30 cellular contexts compared by ENCODE assay signal in genomic region chr17:58193641-58194259, GRCh38. TPM values are rescaled to one million over a fixed set of nuclear protein-coding genes. Genes with fewer than 3 reads are reported as not detected.
DNase-seq lines count a peak whose midpoint lies in the region; TF ChIP-seq lines count a peak whose summit lies in the region.
"Had no signal": no experiment of that assay in that cellular context is flagged by ENCODE, and none has a peak within 500 bp of the region (broad histone marks: within the 10 kb centered on the region; RNA-seq: fewer than 3 reads in every experiment).

No MANE protein-coding gene starts in this region.

- H3K27ac ChIP-seq in A673 (ENCODE audit: low read depth, low read length, poor library complexity, severe bottlenecking) (no peak overlapping the region), HEK293 (ENCODE audit: extremely low read depth, low read depth, low read length) (no peak overlapping the region)
- H3K27ac ChIP-seq: adrenal gland, epithelial cell of prostate, lower lobe of right lung, stomach, thyroid gland had no signal

- H3K27me3 Mint-ChIP-seq in activated CD4-positive, alpha-beta memory T cell treated with anti-CD3 and anti-CD28 coated beads, Interleukin-2, amount 10 ng/mL, durations not matched to agents 7 days and 5 days, result peaks cover 11% of the 10 kb centered on the region

- H3K36me3 Mint-ChIP-seq in activated CD4-positive, alpha-beta memory T cell treated with anti-CD3 and anti-CD28 coated beads, Interleukin-2, amount 10 ng/mL, durations not matched to agents 7 days and 5 days (ENCODE audit: low read depth), result no peaks in the 10 kb centered on the region
- H3K36me3 Mint-ChIP-seq: natural killer cell treated with Interleukin-12 subunit alpha and Interleukin-12 subunit beta and Interleukin-15 and Interleukin-18, amount 100 ng/mL, for 72 hours had no signal

- H3K27ac Mint-ChIP-seq in activated CD4-positive, alpha-beta memory T cell treated with anti-CD3 and anti-CD28 coated beads, Interleukin-2, amount 10 ng/mL, durations not matched to agents 7 days and 5 days, result no peak overlapping the region
- H3K27ac Mint-ChIP-seq: activated naive CD4-positive, alpha-beta T cell treated with anti-CD3 and anti-CD28 coated beads for 36 hours; natural killer cell treated with Interleukin-12 subunit alpha and Interleukin-12 subunit beta and Interleukin-15 and Interleukin-18, amount 100 ng/mL, for 72 hours had no signal

- TF ChIP-seq CTCF in A673 (conservative IDR thresholded peaks at IDR 0.05; ENCODE audit: low read depth, low read length) (0 out of 2 replicates have a peak, but pooled peaks have one; percentile 21), HEK293 (tag by site-specific recombination; IDR thresholded peaks at IDR 0.05) (no peak)

- no peak overlapping the region for H3K4me3 ChIP-seq in A673 (ENCODE audit: low read depth, low read length, poor library complexity, severe bottlenecking)
- H3K4me3 ChIP-seq in HEK293 (ENCODE audit: low read depth, low read length), result no peak overlapping the region
- H3K4me3 ChIP-seq: adrenal gland, lower lobe of right lung, stomach, thyroid gland had no signal

- BruUV-seq in A673 (replicated peaks; lab: Mats Ljungman, UMichigan), result no TSS peak

- no peaks in the 10 kb centered on the region for H3K4me1 Mint-ChIP-seq in activated CD4-positive, alpha-beta memory T cell treated with anti-CD3 and anti-CD28 coated beads, Interleukin-2, amount 10 ng/mL, durations not matched to agents 7 days and 5 days

- H3K27me3 ChIP-seq in A673 (replicated peaks; ENCODE audit: insufficient read depth, low read depth, low read length, poor library complexity), result peaks cover 6% of the 10 kb centered on the region

- in situ Hi-C loops in SK-MEL-5 (cut with HindIII; ENCODE audit: low pct_unique_long_range_greater_than_20kb, low sequenced_read_pairs), result no loop called here

- DNase-seq in A673 (ENCODE audit: low spot score), result no peak
- peak; percentile 25 for DNase-seq in SK-MEL-5 (ENCODE audit: low read depth, low spot score)
- DNase-seq in iPS-NIHi11 (ENCODE audit: low spot score), result peak; percentile 76
- no peak for DNase-seq in amygdala (lab: John Stamatoyannopoulos, UW)
- DNase-seq in DMS114 treated with DMSO at 0.1 percent for 48 hours (lab: John Stamatoyannopoulos, UW; ENCODE audit: unreplicated experiment), result no peak
- DNase-seq in activated CD4-positive, alpha-beta memory T cell treated with anti-CD3 and anti-CD28 coated beads, Interleukin-2, amount 10 ng/mL, durations not matched to agents 7 days and 5 days, result no peak
- no peak for DNase-seq in NCI-H510A (lab: John Stamatoyannopoulos, UW)
- DNase-seq: ACHN; activated CD4-positive, alpha-beta T cell treated with anti-CD3 and anti-CD28 coated beads, Interleukin-2, amount 50 U/mL, for 4 hours; activated naive CD4-positive, alpha-beta T cell treated with anti-CD3 and anti-CD28 coated beads for 36 hours; adrenal gland; effector CD4-positive, alpha-beta T cell; head of caudate nucleus; lower lobe of right lung; NCI-H1105 treated with DMSO at 0.1 percent for 48 hours; NCI-H2029; NCI-H2227 treated with DMSO at 0.1 percent for 48 hours; Right ventricle myocardium superior; small intestine; stimulated activated CD4-positive, alpha-beta T cell treated with anti-CD3 and anti-CD28 coated beads, Interleukin-1b, Interleukin-23, amount 100 ng/mL, for 48 hours; stomach; thyroid gland had no signal

- POLR2A ChIA-PET in A673 (lab: Charles Lee; ENCODE audit: low non-redundant PET), result no interaction called here
- POLR2A ChIA-PET in HEK293 (lab: Yijun Ruan, JAX), result no interaction called here
- POLR2A ChIA-PET in activated CD4-positive, alpha-beta memory T cell treated with anti-CD3 and anti-CD28 coated beads, Interleukin-2, amount 10 ng/mL, durations not matched to agents 7 days and 5 days (lab: Charles Lee), result no interaction called here

- no peak overlapping the region for H3K4me3 Mint-ChIP-seq in activated CD4-positive, alpha-beta memory T cell treated with anti-CD3 and anti-CD28 coated beads, Interleukin-2, amount 10 ng/mL, durations not matched to agents 7 days and 5 days
- H3K4me3 Mint-ChIP-seq: activated naive CD4-positive, alpha-beta T cell treated with anti-CD3 and anti-CD28 coated beads for 36 hours; natural killer cell treated with Interleukin-12 subunit alpha and Interleukin-12 subunit beta and Interleukin-15 and Interleukin-18, amount 100 ng/mL, for 72 hours had no signal

- H3K9me3 ChIP-seq in A673 (ENCODE audit: low read depth, low read length, poor library complexity, severe bottlenecking) (no peaks in the 10 kb centered on the region), HEK293 (ENCODE audit: control insufficient read depth, insufficient read depth, low read depth, low read length) (no peaks in the 10 kb centered on the region)
- H3K9me3 ChIP-seq: adrenal gland, lower lobe of right lung, stomach, thyroid gland had no signal

- CTCF ChIA-PET in A673 (lab: Charles Lee) (no interaction called here), HEK293 (lab: Yijun Ruan, JAX) (interaction anchor here (0.7 to 1.2 kb wide), 2 partner anchors 79 to 111 kb away, joined by 3 read pairs; no protein-coding TSS in a partner anchor)
- CTCF ChIA-PET in activated CD4-positive, alpha-beta memory T cell treated with anti-CD3 and anti-CD28 coated beads, Interleukin-2, amount 10 ng/mL, durations not matched to agents 7 days and 5 days (lab: Charles Lee), result no interaction called here

- no peaks in the 10 kb centered on the region for H3K9me3 Mint-ChIP-seq in activated CD4-positive, alpha-beta memory T cell treated with anti-CD3 and anti-CD28 coated beads, Interleukin-2, amount 10 ng/mL, durations not matched to agents 7 days and 5 days
- H3K9me3 Mint-ChIP-seq: activated naive CD4-positive, alpha-beta T cell treated with anti-CD3 and anti-CD28 coated beads for 36 hours; natural killer cell treated with Interleukin-12 subunit alpha and Interleukin-12 subunit beta and Interleukin-15 and Interleukin-18, amount 100 ng/mL, for 72 hours had no signal

- no peaks in the 10 kb centered on the region for H3K36me3 ChIP-seq in A673 (ENCODE audit: insufficient read depth, low read length, poor library complexity, severe bottlenecking)
- no peaks in the 10 kb centered on the region for H3K36me3 ChIP-seq in HEK293 (ENCODE audit: control insufficient read depth in 2 of 2, insufficient read depth in 1 of 2, low read length in 2 of 2)
- H3K36me3 ChIP-seq: adrenal gland, lower lobe of right lung, stomach, thyroid gland had no signal

- H3K4me1 ChIP-seq in A673 (ENCODE audit: insufficient read depth, low read length, poor library complexity, severe bottlenecking) (peaks cover 12% of the 10 kb centered on the region), HEK293 (ENCODE audit: control insufficient read depth, insufficient read depth, low read length) (no peaks in the 10 kb centered on the region)
- H3K4me1 ChIP-seq: adrenal gland, lower lobe of right lung, stomach had no signal

- intact Hi-C loops in A673 (cut with micrococcal nuclease; ENCODE audit: unreplicated experiment), result no loop called here

TF ChIP-seq in HEK293, 187 proteins besides CTCF, POLR2A, EP300 and RAD21 (continues in another document):
- TF ChIP-seq ZNF341 (tag by site-specific recombination; IDR thresholded peaks at IDR 0.05; ENCODE audit: low read depth) (no peak), SCRT2 (tag by site-specific recombination; IDR thresholded peaks at IDR 0.05) (peak; percentile 49; the same call in 1 of the 2 replicates)

RNA-seq across cellular contexts. Expression of gene EPX, which starts 1.2 kb away (rescaled TPM):
- total RNA-seq in A673 (2021), result not detected in 2 replicates
- total RNA-seq in SK-MEL-5 (2014; rRNA removed; shearing (Covaris generic)), result 0.27 TPM in 1 of 2 replicates, not detected in the other
- 0.02 and 0.04 TPM in 2 replicates for polyA plus RNA-seq in SK-MEL-5 (2015; cell fraction: cytosol; rRNA removed)
- not detected in 2 replicates for polyA plus RNA-seq in SK-MEL-5 (2015; cell fraction: nucleus; rRNA removed)
- not detected for total RNA-seq in activated CD4-positive, alpha-beta memory T cell treated with anti-CD3 and anti-CD28 coated beads, Interleukin-2, amount 10 ng/mL, durations not matched to agents 7 days and 5 days
- total RNA-seq: activated naive CD4-positive, alpha-beta T cell treated with anti-CD3 and anti-CD28 coated beads for 36 hours; adrenal gland; chondrocyte; lower lobe of right lung; natural killer cell treated with Interleukin-12 subunit alpha and Interleukin-12 subunit beta and Interleukin-15 and Interleukin-18, amount 100 ng/mL, for 72 hours; osteocyte; renal cortical epithelial cell; Right ventricle myocardium superior; thyroid gland had no signal
- polyA plus RNA-seq: adrenal gland, BJ, small intestine, stomach had no signal

RNA-seq across cellular contexts. Expression of gene MKS1, which starts 25.3 kb away (rescaled TPM):
- total RNA-seq in A673 (2021), result 28.1 and 38.7 TPM in 2 replicates
- total RNA-seq in SK-MEL-5 (2014; rRNA removed; shearing (Covaris generic)), result 13.7 and 15.0 TPM in 2 replicates
- polyA plus RNA-seq in SK-MEL-5 (2015; cell fraction: cytosol; rRNA removed), result 15.8 and 20.5 TPM in 2 replicates
- polyA plus RNA-seq in SK-MEL-5 (2015; cell fraction: nucleus; rRNA removed), result 113 and 122 TPM in 2 replicates
- 10 to 100 TPM; 18.7 to 19.8 TPM for total RNA-seq in activated CD4-positive, alpha-beta memory T cell treated with anti-CD3 and anti-CD28 coated beads, Interleukin-2, amount 10 ng/mL, durations not matched to agents 7 days and 5 days

RNA-seq across cellular contexts. Expression of gene OR4D2, which starts 27.0 kb away (rescaled TPM):
- not detected in 2 replicates for total RNA-seq in A673 (2021)
- total RNA-seq in SK-MEL-5 (2014; rRNA removed; shearing (Covaris generic)), result not detected in 2 replicates
- polyA plus RNA-seq in SK-MEL-5 (2015; cell fraction: cytosol; rRNA removed), result not detected in 2 replicates
- polyA plus RNA-seq in SK-MEL-5 (2015; cell fraction: nucleus; rRNA removed), result not detected in 2 replicates
- not detected for total RNA-seq in activated CD4-positive, alpha-beta memory T cell treated with anti-CD3 and anti-CD28 coated beads, Interleukin-2, amount 10 ng/mL, durations not matched to agents 7 days and 5 days
- total RNA-seq: activated naive CD4-positive, alpha-beta T cell treated with anti-CD3 and anti-CD28 coated beads for 36 hours; adrenal gland; chondrocyte; lower lobe of right lung; mononuclear cell; natural killer cell treated with Interleukin-12 subunit alpha and Interleukin-12 subunit beta and Interleukin-15 and Interleukin-18, amount 100 ng/mL, for 72 hours; osteocyte; renal cortical epithelial cell; Right ventricle myocardium superior; stomach; thyroid gland had no signal
- polyA plus RNA-seq: adrenal gland, BJ, small intestine, stomach had no signal

RNA-seq across cellular contexts. Expression of gene LPO, which starts 44.6 kb away (rescaled TPM):
- total RNA-seq in A673 (2021), result 0.34 TPM in 1 of 2 replicates, not detected in the other
- total RNA-seq in SK-MEL-5 (2014; rRNA removed; shearing (Covaris generic)), result not detected in 2 replicates
- polyA plus RNA-seq in SK-MEL-5 (2015; cell fraction: cytosol; rRNA removed), result 0.12 and 0.58 TPM in 2 replicates
- 0.20 TPM in 1 of 2 replicates, not detected in the other for polyA plus RNA-seq in SK-MEL-5 (2015; cell fraction: nucleus; rRNA removed)
- not detected for total RNA-seq in activated CD4-positive, alpha-beta memory T cell treated with anti-CD3 and anti-CD28 coated beads, Interleukin-2, amount 10 ng/mL, durations not matched to agents 7 days and 5 days
- total RNA-seq: activated naive CD4-positive, alpha-beta T cell treated with anti-CD3 and anti-CD28 coated beads for 36 hours; adrenal gland; chondrocyte; lower lobe of right lung; mononuclear cell; natural killer cell treated with Interleukin-12 subunit alpha and Interleukin-12 subunit beta and Interleukin-15 and Interleukin-18, amount 100 ng/mL, for 72 hours; osteocyte; renal cortical epithelial cell; Right ventricle myocardium superior; stomach had no signal

RNA-seq across cellular contexts. Expression of gene OR4D1, which starts 45.6 kb away (rescaled TPM):
- not detected in 2 replicates for total RNA-seq in A673 (2021)
- not detected in 2 replicates for total RNA-seq in SK-MEL-5 (2014; rRNA removed; shearing (Covaris generic))
- polyA plus RNA-seq in SK-MEL-5 (2015; cell fraction: cytosol; rRNA removed), result 0.06 TPM in 1 of 2 replicates, not detected in the other
- not detected in 2 replicates for polyA plus RNA-seq in SK-MEL-5 (2015; cell fraction: nucleus; rRNA removed)
- under 1 TPM; 0.83 to 0.88 TPM for total RNA-seq in activated CD4-positive, alpha-beta memory T cell treated with anti-CD3 and anti-CD28 coated beads, Interleukin-2, amount 10 ng/mL, durations not matched to agents 7 days and 5 days
- total RNA-seq: adrenal gland, chondrocyte, lower lobe of right lung, renal cortical epithelial cell, Right ventricle myocardium superior, stomach, thyroid gland had no signal
- polyA plus RNA-seq: BJ had no signal

Comparison
In these comparisons a context has a peak if more than half of its experiments do, and no peak if none do; other contexts are left out.
1. DNase-seq: peak in SK-MEL-5 (single experiment) and iPS-NIHi11 (single experiment); none in A673 (single experiment), amygdala (0 of 56), DMS114 treated with DMSO at 0.1 percent for 48 hours (single experiment), activated CD4-positive, alpha-beta memory T cell treated with anti-CD3 and anti-CD28 coated beads, Interleukin-2, amount 10 ng/mL, durations not matched to agents 7 days and 5 days (single experiment) and NCI-H510A (single experiment).